Comparison of ENCODE assay signal across 23 cellular contexts in the genomic region with DNA sequence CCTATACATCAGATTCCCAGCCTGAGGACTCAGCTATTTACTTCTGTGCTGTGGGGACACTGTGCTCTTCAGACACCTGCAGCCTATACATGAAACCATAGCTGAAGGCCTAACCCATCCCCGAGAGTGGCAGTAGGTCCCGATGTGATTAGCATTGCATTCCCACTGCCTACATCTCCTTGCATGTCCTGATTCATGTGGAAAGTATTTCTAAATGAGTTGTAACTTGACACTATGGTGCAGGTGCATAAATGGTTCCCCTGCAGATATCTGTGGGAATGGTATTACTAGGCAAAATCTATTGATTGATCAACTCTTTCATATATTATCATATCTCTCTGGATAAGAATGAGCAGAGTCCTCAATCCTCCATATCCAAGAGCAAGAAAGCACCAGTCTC.
"Had no signal": no experiment of that assay in that cellular context is flagged by ENCODE, and none has a peak within 500 bp of the region (broad histone marks: within the 10 kb centered on the region; RNA-seq: fewer than 3 reads in every experiment).

No MANE protein-coding gene starts in this region.

- H3K9me3 Mint-ChIP-seq: central memory CD8-positive, alpha-beta T cell; naive B cell; stimulated activated memory B cell treated with anti-CD40 and anti-IgM and Interleukin-4, amounts not matched to agents 10 μg/mL and 1 μg/mL and 100 μg/mL, for 72 hours; stimulated activated naive CD8-positive, alpha-beta T cell treated with anti-CD3 and anti-CD28 coated beads, Interleukin-15, Interleukin-2, amounts not matched to agents 100 ng/mL and 50 ng/mL, for 24 hours had no signal

- H3K27ac ChIP-seq: esophagus squamous epithelium, hepatocyte, psoas muscle, spleen, testis, tibial nerve, upper lobe of right lung had no signal

- DNase-seq: effector memory CD4-positive, alpha-beta T cell; esophagus squamous epithelium; foreskin melanocyte; head of caudate nucleus; left colon; left ventricle myocardium superior; mesendoderm; naive B cell; psoas muscle; spleen; stimulated activated CD4-positive, alpha-beta T cell treated with anti-CD3 and anti-CD28 coated beads, Interleukin-15, amount 100 ng/mL, for 24 hours; stimulated activated CD4-positive, alpha-beta T cell treated with anti-CD3 and anti-CD28 coated beads, Interleukin-1b, Interleukin-23, amount 100 ng/mL, for 48 hours; stimulated activated CD4-positive, alpha-beta T cell treated with anti-CD3 and anti-CD28 coated beads, Interleukin-4, amount 100 ng/mL, for 24 hours; testis; upper lobe of right lung had no signal

- H3K9me3 ChIP-seq: esophagus squamous epithelium, psoas muscle, testis, tibial nerve, upper lobe of right lung had no signal

- H3K79me2 ChIP-seq: hepatocyte had no signal

- H3K27me3 Mint-ChIP-seq: stimulated activated naive CD8-positive, alpha-beta T cell treated with anti-CD3 and anti-CD28 coated beads, Interleukin-15, Interleukin-2, amounts not matched to agents 100 ng/mL and 50 ng/mL, for 24 hours had no signal

- H2AFZ ChIP-seq: hepatocyte had no signal

- H3K36me3 Mint-ChIP-seq: naive B cell; stimulated activated memory B cell treated with anti-CD40 and anti-IgM and Interleukin-4, amounts not matched to agents 10 μg/mL and 1 μg/mL and 100 μg/mL, for 72 hours had no signal

- H3K4me2 ChIP-seq: hepatocyte had no signal

- H3K27ac Mint-ChIP-seq: nephron; stimulated activated memory B cell treated with anti-CD40 and anti-IgM and Interleukin-4, amounts not matched to agents 10 μg/mL and 1 μg/mL and 100 μg/mL, for 72 hours; stimulated activated naive CD8-positive, alpha-beta T cell treated with anti-CD3 and anti-CD28 coated beads, Interleukin-15, Interleukin-2, amounts not matched to agents 100 ng/mL and 50 ng/mL, for 24 hours had no signal

- H3K4me3 Mint-ChIP-seq: central memory CD8-positive, alpha-beta T cell; naive B cell; nephron; stimulated activated memory B cell treated with anti-CD40 and anti-IgM and Interleukin-4, amounts not matched to agents 10 μg/mL and 1 μg/mL and 100 μg/mL, for 72 hours; stimulated activated naive CD8-positive, alpha-beta T cell treated with anti-CD3 and anti-CD28 coated beads, Interleukin-15, Interleukin-2, amounts not matched to agents 100 ng/mL and 50 ng/mL, for 24 hours had no signal

- H3K4me1 Mint-ChIP-seq: nephron; stimulated activated memory B cell treated with anti-CD40 and anti-IgM and Interleukin-4, amounts not matched to agents 10 μg/mL and 1 μg/mL and 100 μg/mL, for 72 hours had no signal

- H3K4me3 ChIP-seq: esophagus squamous epithelium, hepatocyte, lung, psoas muscle, spleen, testis, tibial nerve, upper lobe of right lung had no signal

- H3K27me3 ChIP-seq: hepatocyte, testis, tibial nerve, upper lobe of right lung had no signal

- H3K36me3 ChIP-seq: esophagus squamous epithelium, spleen, tibial nerve, upper lobe of right lung had no signal

- ATAC-seq: left colon; left ventricle myocardium superior; psoas muscle; sciatic nerve; stimulated activated memory B cell treated with anti-CD40 and anti-IgM and Interleukin-4, amounts not matched to agents 10 μg/mL and 1 μg/mL and 100 μg/mL, for 72 hours; upper lobe of right lung had no signal

- H3K4me1 ChIP-seq: esophagus squamous epithelium, psoas muscle, spleen, testis, tibial nerve, upper lobe of right lung had no signal
